In the genomic region with DNA sequence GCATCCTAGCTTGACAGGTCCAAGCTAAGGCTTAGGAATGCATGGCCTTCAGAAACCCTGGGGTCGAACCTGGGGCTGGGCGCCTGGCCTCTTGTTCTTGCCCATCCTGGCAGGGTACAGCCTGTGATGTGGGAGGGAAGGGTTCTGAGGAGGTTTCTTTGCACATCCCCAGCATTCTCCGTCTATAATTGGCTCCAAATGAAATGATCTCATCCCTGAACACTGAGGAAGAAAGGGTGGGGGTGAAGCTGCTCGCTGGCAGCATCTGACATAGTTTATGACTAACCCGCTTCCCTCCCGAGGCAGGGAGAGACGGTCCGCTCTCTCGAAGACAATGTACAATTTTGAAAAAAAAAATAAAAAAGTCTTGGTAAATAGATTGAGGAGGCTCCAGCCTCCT, we compare ENCODE assay signal across 9 cellular contexts.
DNase-seq lines count a peak whose midpoint lies in the region; ATAC-seq and TF ChIP-seq lines count a peak whose summit lies in the region.
"Had no signal": no experiment of that assay in that cellular context is flagged by ENCODE, and none has a peak within 500 bp of the region (broad histone marks: within the 10 kb centered on the region; RNA-seq: fewer than 3 reads in every experiment).

No MANE protein-coding gene starts in this region.

- H3K27ac ChIP-seq in esophagus squamous epithelium, result peak overlapping the region; percentile 33 to 79 (median 70)
- peak overlapping the region; percentile 86 for H3K27ac ChIP-seq in osteoblast (ENCODE audit: low read depth, low read length)
- H3K27ac ChIP-seq: VCaP had no signal

- no peak for ATAC-seq in GM19455 (IDR thresholded peaks at IDR 0.05; ENCODE audit: unreplicated experiment)

- CTCF ChIA-PET in BJ (lab: Yijun Ruan, JAX), result interaction anchor here (0.9 to 5.1 kb wide), 9 partner anchors 10 to 241 kb away, joined by 3 to 28 read pairs (median 5); no protein-coding TSS in a partner anchor

- no peaks in the 10 kb centered on the region for H3K9me3 ChIP-seq in esophagus squamous epithelium
- H3K9me3 ChIP-seq in osteoblast (ENCODE audit: low read depth, low read length), result no peaks in the 10 kb centered on the region

- WGBS in esophagus squamous epithelium, 2 donors, result 3 to 17% methylated on average over 6 to 9 of the region's 9 CpGs

- H3K4me3 ChIP-seq in BJ (ENCODE audit: low read depth, low read length) (peak overlapping the region; percentile 1; the same call in 1 of the 2 replicates), esophagus squamous epithelium (no peak overlapping the region), osteoblast (ENCODE audit: insufficient read depth, low read length) (peak overlapping the region; percentile 54)

- TF ChIP-seq POLR2A in esophagus squamous epithelium (IDR thresholded peaks at IDR 0.05), result no peak

- H4K20me1 ChIP-seq in osteoblast (ENCODE audit: insufficient read depth, low read length), result no peaks in the 10 kb centered on the region

- intact Hi-C loops in esophagus squamous epithelium (cut with DNase I), result no loop called here

- H3K4me1 ChIP-seq in esophagus squamous epithelium (peaks cover 0 to 18% (median 11%) of the 10 kb centered on the region in 3 donors), osteoblast (ENCODE audit: insufficient read depth, low read length) (peaks cover 19% of the 10 kb centered on the region)

- POLR2A ChIA-PET in BJ (lab: Charles Lee), result interaction anchor here (1.0 kb wide), 1 partner anchor 166 kb away, joined by 3 read pairs; no protein-coding TSS in a partner anchor

- peak overlapping the region; percentile 81 for H3K4me2 ChIP-seq in osteoblast (ENCODE audit: insufficient read depth, low read length)

- no peaks in the 10 kb centered on the region for H3K79me2 ChIP-seq in osteoblast (ENCODE audit: insufficient read depth, low read length)

- DNase-seq in BJ (ENCODE audit: low read depth) (peak; percentile 92), RKO (ENCODE audit: low spot score) (peak; percentile 73), esophagus squamous epithelium (lab: John Stamatoyannopoulos, UW) (no peak), osteoblast (ENCODE audit: insufficient read length, low spot score, missing footprints) (peak; percentile 99), NCI-H1092 treated with DMSO at 0.1 percent for 48 hours (lab: John Stamatoyannopoulos, UW) (no peak), DMS53 (lab: John Stamatoyannopoulos, UW) (no peak), NCI-H748 (lab: John Stamatoyannopoulos, UW; ENCODE audit: unreplicated experiment) (no peak)

- peak overlapping the region; percentile 61 for H2AFZ ChIP-seq in osteoblast (ENCODE audit: low read length)

- no peaks in the 10 kb centered on the region for H3K36me3 ChIP-seq in BJ (ENCODE audit: control insufficient read depth, insufficient read depth, low read length)
- H3K36me3 ChIP-seq in esophagus squamous epithelium, result no peaks in the 10 kb centered on the region
- H3K36me3 ChIP-seq in osteoblast (ENCODE audit: insufficient read depth, low read length), result no peaks in the 10 kb centered on the region

- H3K27me3 ChIP-seq in BJ (ENCODE audit: control insufficient read depth, insufficient read depth, low read length), result no peaks in the 10 kb centered on the region; the same call in 1 of the 2 replicates
- peaks cover 0 to 14% (median 0%) of the 10 kb centered on the region in 4 donors for H3K27me3 ChIP-seq in esophagus squamous epithelium
- no peaks in the 10 kb centered on the region for H3K27me3 ChIP-seq in osteoblast (ENCODE audit: insufficient read depth, low read length)

- no peak for TF ChIP-seq CTCF in BJ (IDR thresholded peaks at IDR 0.05; ENCODE audit: insufficient read depth, low read depth, low read length)
- no peak for TF ChIP-seq CTCF in esophagus squamous epithelium (IDR thresholded peaks at IDR 0.05)
- no peak for TF ChIP-seq CTCF in osteoblast (IDR thresholded peaks at IDR 0.05; ENCODE audit: extremely low read depth, low read depth, low read length)

Comparison
In these comparisons a context has a peak if more than half of its experiments do, and no peak if none do; other contexts are left out.
1. DNase-seq: peak in BJ (single experiment), RKO (single experiment) and osteoblast (single experiment); none in esophagus squamous epithelium (single experiment), NCI-H1092 treated with DMSO at 0.1 percent for 48 hours (single experiment), DMS53 (single experiment) and NCI-H748 (single experiment).
2. H3K4me3 ChIP-seq: peak in BJ (single experiment) and osteoblast (single experiment); none in esophagus squamous epithelium (0 of 4).